In genomic region chrX:125757794-125758564, GRCh38 we compare ENCODE assay signal across 2 cellular contexts.
TF ChIP-seq lines count a peak whose summit lies in the region.

No MANE protein-coding gene starts in this region.

TF ChIP-seq in SK-N-SH, 30 proteins besides CTCF, POLR2A, EP300 and RAD21 (continued from another document):
- no peak for TF ChIP-seq TAF1 (IDR thresholded peaks at IDR 0.05; ENCODE audit: borderline replicate concordance, low read depth, low read length)
- TF ChIP-seq ZBTB33 (IDR thresholded peaks at IDR 0.05; ENCODE audit: borderline replicate concordance, low read depth) = no peak
- no peak for TF ChIP-seq MEF2A (IDR thresholded peaks at IDR 0.05; ENCODE audit: borderline replicate concordance, low read depth)
- TF ChIP-seq SMC3 (IDR thresholded peaks at IDR 0.05; ENCODE audit: low read depth, low read length) = no peak
- TF ChIP-seq PBX3 (IDR thresholded peaks at IDR 0.05) = no peak
- no peak for TF ChIP-seq RXRA (IDR thresholded peaks at IDR 0.05; ENCODE audit: borderline replicate concordance, low read depth)
- TF ChIP-seq NFIC (IDR thresholded peaks at IDR 0.05; ENCODE audit: borderline replicate concordance) = no peak
- TF ChIP-seq FOXJ3 (CRISPR knock-in tag; IDR thresholded peaks at IDR 0.05) = no peak
- TF ChIP-seq REST (IDR thresholded peaks at IDR 0.05; ENCODE audit: low read depth, low read length) = no peak
- no peak for TF ChIP-seq TEAD4 (IDR thresholded peaks at IDR 0.05; ENCODE audit: borderline replicate concordance, insufficient read depth)
- no peak for TF ChIP-seq CHD2 (IDR thresholded peaks at IDR 0.05; ENCODE audit: low read length, partially characterized antibody)
TF ChIP-seq in SK-N-SH: peak in this region for 0.

TF ChIP-seq in SK-N-SH treated with all-trans-retinoic acid at 6 μM for 48 hours, 23 proteins besides CTCF, POLR2A, EP300 and RAD21 (continued from another document):
- TF ChIP-seq POU6F1 (CRISPR knock-in tag; IDR thresholded peaks at IDR 0.05; ENCODE audit: borderline replicate concordance, low read depth) (no peak), ISL1 (CRISPR knock-in tag; IDR thresholded peaks at IDR 0.05) (no peak), ZFP30 (CRISPR knock-in tag; IDR thresholded peaks at IDR 0.05) (no peak), BACH2 (CRISPR knock-in tag; IDR thresholded peaks at IDR 0.05; ENCODE audit: borderline replicate concordance) (no peak), TOX (CRISPR knock-in tag; IDR thresholded peaks at IDR 0.05; ENCODE audit: borderline replicate concordance) (no peak), ZNF565 (CRISPR knock-in tag; conservative IDR thresholded peaks at IDR 0.05; ENCODE audit: low read depth) (no peak), SNAI2 (CRISPR knock-in tag; IDR thresholded peaks at IDR 0.05) (no peak), ESRRG (CRISPR knock-in tag; IDR thresholded peaks at IDR 0.05) (no peak), ZFP3 (CRISPR knock-in tag; IDR thresholded peaks at IDR 0.05) (no peak), GLIS3 (CRISPR knock-in tag; IDR thresholded peaks at IDR 0.05) (no peak)
